ENCODE assay signal across 20 cellular contexts in the genomic region with DNA sequence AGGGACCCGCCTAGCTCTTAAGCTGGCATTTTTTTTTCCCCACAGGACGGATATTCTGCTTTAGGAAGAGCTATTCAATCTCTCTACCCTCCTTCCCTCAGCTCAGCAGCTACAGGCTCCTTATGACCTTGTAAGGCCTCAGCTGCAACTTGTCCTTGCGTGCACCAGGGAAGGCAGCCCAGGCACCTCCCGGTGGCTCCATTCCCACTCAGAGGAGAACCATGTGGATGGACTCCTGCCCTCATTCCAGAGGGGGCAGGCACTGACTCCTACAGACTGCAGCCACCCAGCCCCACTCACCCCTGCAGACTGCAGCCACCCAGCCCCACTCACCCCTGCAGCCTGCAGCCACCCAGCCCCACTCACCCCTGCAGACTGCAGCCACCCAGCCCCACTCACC.
A peak's percentile ranks its signal among the peaks of the same experiment; 100 is the strongest.
DNase-seq lines count a peak whose midpoint lies in the region; ATAC-seq and TF ChIP-seq lines count a peak whose summit lies in the region.
"Had no signal": no experiment of that assay in that cellular context is flagged by ENCODE, and none has a peak within 500 bp of the region (broad histone marks: within the 10 kb centered on the region; RNA-seq: fewer than 3 reads in every experiment).

No MANE protein-coding gene starts in this region.

- peaks cover 14% of the 10 kb centered on the region for H3K27me3 Mint-ChIP-seq in activated T-cell treated with anti-CD3 and anti-CD28 coated beads, Interleukin-2, amount 50 U/mL, for 4 hours (ENCODE audit: low read depth)

- H3K4me1 Mint-ChIP-seq in activated T-cell treated with anti-CD3 and anti-CD28 coated beads, Interleukin-2, amount 50 U/mL, for 4 hours (ENCODE audit: low read depth): no peaks in the 10 kb centered on the region
- H3K4me1 Mint-ChIP-seq: activated naive CD8-positive, alpha-beta T cell treated with anti-CD3 and anti-CD28 coated beads, Interleukin-2, amount 50 U/mL, for 24 hours; naive B cell had no signal

- no peak overlapping the region for H3K4me3 Mint-ChIP-seq in activated T-cell treated with anti-CD3 and anti-CD28 coated beads, Interleukin-2, amount 50 U/mL, for 4 hours
- H3K4me3 Mint-ChIP-seq: activated naive CD8-positive, alpha-beta T cell treated with anti-CD3 and anti-CD28 coated beads, Interleukin-2, amount 50 U/mL, for 24 hours; activated T-helper 1 cell treated with anti-CD3 and anti-CD28 coated beads, Interleukin-12 subunit alpha, Interleukin-12 subunit beta, Interleukin-2, Interleukin-4 antibody, amounts not matched to agents 30 ng/mL and 10 ng/mL and 1 ng/mL, durations not matched to agents 14 hours and 24 hours and 36 hours; naive B cell; stimulated activated effector memory CD8-positive, alpha-beta T cell treated with anti-CD3 and anti-CD28 coated beads, Interleukin-12 subunit alpha, Interleukin-12 subunit beta, amount 100 ng/mL, for 72 hours; T-cell had no signal

- H3K36me3 ChIP-seq in upper lobe of right lung: no peaks in the 10 kb centered on the region
- H3K36me3 ChIP-seq: pancreas had no signal

- H3K9me3 Mint-ChIP-seq in activated T-cell treated with anti-CD3 and anti-CD28 coated beads, Interleukin-2, amount 50 U/mL, for 4 hours: no peaks in the 10 kb centered on the region
- H3K9me3 Mint-ChIP-seq: activated naive CD8-positive, alpha-beta T cell treated with anti-CD3 and anti-CD28 coated beads, Interleukin-2, amount 50 U/mL, for 24 hours; activated T-helper 1 cell treated with anti-CD3 and anti-CD28 coated beads, Interleukin-12 subunit alpha, Interleukin-12 subunit beta, Interleukin-2, Interleukin-4 antibody, amounts not matched to agents 30 ng/mL and 10 ng/mL and 1 ng/mL, durations not matched to agents 14 hours and 24 hours and 36 hours; naive B cell; stimulated activated effector memory CD8-positive, alpha-beta T cell treated with anti-CD3 and anti-CD28 coated beads, Interleukin-12 subunit alpha, Interleukin-12 subunit beta, amount 100 ng/mL, for 72 hours; T-cell had no signal

- H3K27me3 ChIP-seq in upper lobe of right lung: no peaks in the 10 kb centered on the region
- H3K27me3 ChIP-seq: pancreas had no signal

- no peaks in the 10 kb centered on the region for H3K4me1 ChIP-seq in upper lobe of right lung
- H3K4me1 ChIP-seq: pancreas had no signal

- intact Hi-C loops in upper lobe of right lung (cut with DNase I): no loop called here

- H3K27ac ChIP-seq in RWPE1 (peak overlapping the region; percentile 55), upper lobe of right lung (no peak overlapping the region)
- H3K27ac ChIP-seq: pancreas, VCaP had no signal

- no peaks in the 10 kb centered on the region for H3K36me3 Mint-ChIP-seq in activated T-cell treated with anti-CD3 and anti-CD28 coated beads, Interleukin-2, amount 50 U/mL, for 4 hours (ENCODE audit: insufficient read depth)
- H3K36me3 Mint-ChIP-seq: naive B cell; stimulated activated effector memory CD8-positive, alpha-beta T cell treated with anti-CD3 and anti-CD28 coated beads, Interleukin-12 subunit alpha, Interleukin-12 subunit beta, amount 100 ng/mL, for 72 hours; T-cell had no signal

- ATAC-seq in upper lobe of right lung: peak; percentile 49
- no peak for ATAC-seq in activated T-cell treated with anti-CD3 and anti-CD28 coated beads, Interleukin-2, amount 50 U/mL, for 4 hours
- no peak for ATAC-seq in HG02938 (IDR thresholded peaks at IDR 0.05; ENCODE audit: unreplicated experiment)
- ATAC-seq: activated naive CD8-positive, alpha-beta T cell treated with anti-CD3 and anti-CD28 coated beads, Interleukin-2, amount 50 U/mL, for 24 hours; pancreas; T-cell had no signal

- POLR2A ChIA-PET in RWPE1 (lab: Yijun Ruan, JAX; ENCODE audit: low non-redundant PET): no interaction called here

- TF ChIP-seq CTCF in RWPE1 (conservative IDR thresholded peaks at IDR 0.05; ENCODE audit: low read depth): no peak
- TF ChIP-seq CTCF in upper lobe of right lung (IDR thresholded peaks at IDR 0.05): no peak

- CTCF ChIA-PET in RWPE1 (lab: Yijun Ruan, JAX): interaction anchor here (0.5 to 1.0 kb wide), 2 partner anchors 18 to 1604 kb away, joined by 3 read pairs; no protein-coding TSS in a partner anchor

- DNase-seq in RWPE1 (ENCODE audit: low spot score) (no peak), globus pallidus (ENCODE audit: low spot score) (peak; percentile 19), mucosa of gallbladder (ENCODE audit: low spot score) (peak; percentile 57), upper lobe of right lung (no peak), NCI-H2081 treated with DMSO at 0.1 percent for 48 hours (lab: John Stamatoyannopoulos, UW) (no peak)
- no peak for DNase-seq in activated CD4-positive, alpha-beta T cell treated with anti-CD3 and anti-CD28 coated beads for 48 hours
- DNase-seq in activated T-cell treated with anti-CD3 and anti-CD28 coated beads, Interleukin-2, amount 50 U/mL, for 4 hours: no peak
- DNase-seq: activated CD4-positive, alpha-beta T cell treated with anti-CD3 and anti-CD28 coated beads, Interleukin-2, amount 50 U/mL, for 48 hours; activated naive CD8-positive, alpha-beta T cell treated with anti-CD3 and anti-CD28 coated beads, Interleukin-2, amount 50 U/mL, for 24 hours; effector memory CD4-positive, alpha-beta T cell; KG1; naive B cell; NCI-H1417; pancreas; T-cell; trophoblast cell had no signal

- no peaks in the 10 kb centered on the region for H3K9me3 ChIP-seq in upper lobe of right lung
- H3K9me3 ChIP-seq: pancreas had no signal

- no peak overlapping the region for H3K4me3 ChIP-seq in upper lobe of right lung
- H3K4me3 ChIP-seq: pancreas had no signal

Comparison
In these comparisons a context has a peak if more than half of its experiments do, and no peak if none do; other contexts are left out.
1. DNase-seq: peak in globus pallidus (single experiment) and mucosa of gallbladder (single experiment); none in RWPE1 (single experiment), upper lobe of right lung (single experiment), NCI-H2081 treated with DMSO at 0.1 percent for 48 hours (single experiment), activated CD4-positive, alpha-beta T cell treated with anti-CD3 and anti-CD28 coated beads for 48 hours (single experiment) and activated T-cell treated with anti-CD3 and anti-CD28 coated beads, Interleukin-2, amount 50 U/mL, for 4 hours (single experiment).